Comparison of ENCODE assay signal across 20 cellular contexts in the genomic region with DNA sequence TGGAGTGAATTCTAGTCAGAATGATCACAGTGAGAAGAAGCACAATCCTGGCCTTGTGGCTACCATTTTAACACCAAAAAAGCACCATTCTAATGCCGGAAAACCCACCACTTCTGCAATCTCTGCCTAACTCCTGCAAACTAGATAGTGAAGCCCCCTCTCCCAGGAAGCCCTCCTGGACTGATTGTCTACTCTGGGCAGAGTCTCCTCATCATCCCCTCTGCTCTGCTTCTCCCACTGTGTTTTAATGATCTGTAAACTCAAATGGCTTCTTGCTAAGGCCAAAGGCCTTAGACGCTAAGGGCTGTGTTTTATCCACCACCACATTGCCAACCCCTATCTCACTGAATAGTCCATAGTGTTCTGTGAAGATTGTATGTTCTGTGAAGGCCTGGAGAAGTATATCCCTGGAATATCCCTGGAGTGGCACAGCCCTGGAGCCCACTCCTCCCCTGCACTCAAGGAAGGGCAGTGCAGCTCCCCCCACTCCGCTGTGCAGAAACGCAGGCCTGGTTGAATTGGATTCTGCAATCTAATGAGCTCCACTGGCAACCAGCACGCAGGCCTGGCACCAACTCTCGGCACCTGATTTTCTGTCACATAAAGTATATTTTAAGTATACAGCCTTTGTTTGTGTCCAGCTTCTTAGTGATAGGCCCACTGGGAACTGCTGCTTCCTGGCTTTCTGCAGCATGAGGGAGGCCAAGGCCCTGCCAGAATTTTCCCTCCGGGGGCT.
"Had no signal": no experiment of that assay in that cellular context is flagged by ENCODE, and none has a peak within 500 bp of the region (broad histone marks: within the 10 kb centered on the region; RNA-seq: fewer than 3 reads in every experiment).

No MANE protein-coding gene starts in this region.

- H3K36me3 Mint-ChIP-seq: activated CD4-positive, alpha-beta memory T cell treated with anti-CD3 and anti-CD28 coated beads for 36 hours; activated naive CD8-positive, alpha-beta T cell treated with anti-CD3 and anti-CD28 coated beads for 36 hours; naive thymus-derived CD8-positive, alpha-beta T cell had no signal

- H3K27me3 ChIP-seq: brain microvascular endothelial cell, gastroesophageal sphincter, right lobe of liver, spleen had no signal

- H3K4me1 ChIP-seq: gastroesophageal sphincter, right lobe of liver, spleen had no signal

- H3K27ac ChIP-seq: brain microvascular endothelial cell, gastroesophageal sphincter, right lobe of liver, spleen, thoracic aorta, WERI-Rb-1 had no signal

- H3K9me3 Mint-ChIP-seq: activated CD4-positive, alpha-beta memory T cell treated with anti-CD3 and anti-CD28 coated beads for 36 hours; activated naive CD8-positive, alpha-beta T cell treated with anti-CD3 and anti-CD28 coated beads for 36 hours; activated T-cell treated with anti-CD3 and anti-CD28 coated beads, Interleukin-2, amount 50 U/mL, for 72 hours; stimulated activated naive CD8-positive, alpha-beta T cell treated with anti-CD3 and anti-CD28 coated beads, Interleukin-15, Interleukin-2, amounts not matched to agents 100 ng/mL and 50 ng/mL, for 24 hours; T-helper 1 cell treated with Interleukin-12 subunit alpha and Interleukin-12 subunit beta and Interleukin-4 antibody, amounts not matched to agents 30 μg/mL and 1 μg/mL, for 36 hours had no signal

- H3K4me3 ChIP-seq: gastroesophageal sphincter, mucosa of descending colon, right lobe of liver, spleen, thoracic aorta had no signal

- ATAC-seq: activated CD4-positive, alpha-beta T cell treated with anti-CD3 and anti-CD28 coated beads for 36 hours; activated T-cell treated with anti-CD3 and anti-CD28 coated beads, Interleukin-2, amount 50 U/mL, for 72 hours; gastroesophageal sphincter; left colon; mucosa of descending colon; naive thymus-derived CD8-positive, alpha-beta T cell; right lobe of liver had no signal

- H3K36me3 ChIP-seq: brain microvascular endothelial cell, gastroesophageal sphincter, right lobe of liver, spleen, thoracic aorta, WERI-Rb-1 had no signal

- DNase-seq: activated CD4-positive, alpha-beta memory T cell treated with anti-CD3 and anti-CD28 coated beads for 36 hours; activated CD4-positive, alpha-beta T cell treated with anti-CD3 and anti-CD28 coated beads for 36 hours; activated CD8-positive, alpha-beta memory T cell treated with anti-CD3 and anti-CD28 coated beads, Interleukin-2, amount 50 U/mL, for 48 hours; activated gamma-delta T cell; activated naive CD8-positive, alpha-beta T cell treated with anti-CD3 and anti-CD28 coated beads for 36 hours; activated T-cell treated with anti-CD3 and anti-CD28 coated beads, Interleukin-2, amount 50 U/mL, for 72 hours; brain microvascular endothelial cell; dermis blood vessel endothelial cell; erythroblast; left colon; mucosa of descending colon; naive thymus-derived CD8-positive, alpha-beta T cell; right lobe of liver; SHP77 treated with DMSO at 0.1 percent for 48 hours; spleen; WERI-Rb-1 had no signal

- H3K27ac Mint-ChIP-seq: activated CD4-positive, alpha-beta memory T cell treated with anti-CD3 and anti-CD28 coated beads for 36 hours; activated CD4-positive, alpha-beta T cell treated with anti-CD3 and anti-CD28 coated beads for 36 hours; activated naive CD8-positive, alpha-beta T cell treated with anti-CD3 and anti-CD28 coated beads for 36 hours; activated T-cell treated with anti-CD3 and anti-CD28 coated beads, Interleukin-2, amount 50 U/mL, for 72 hours; naive thymus-derived CD8-positive, alpha-beta T cell; stimulated activated naive CD8-positive, alpha-beta T cell treated with anti-CD3 and anti-CD28 coated beads, Interleukin-15, Interleukin-2, amounts not matched to agents 100 ng/mL and 50 ng/mL, for 24 hours; T-helper 1 cell treated with Interleukin-12 subunit alpha and Interleukin-12 subunit beta and Interleukin-4 antibody, amounts not matched to agents 30 μg/mL and 1 μg/mL, for 36 hours had no signal

- H3K27me3 Mint-ChIP-seq: activated CD4-positive, alpha-beta memory T cell treated with anti-CD3 and anti-CD28 coated beads for 36 hours; activated CD4-positive, alpha-beta T cell treated with anti-CD3 and anti-CD28 coated beads for 36 hours; activated naive CD8-positive, alpha-beta T cell treated with anti-CD3 and anti-CD28 coated beads for 36 hours; stimulated activated naive CD8-positive, alpha-beta T cell treated with anti-CD3 and anti-CD28 coated beads, Interleukin-15, Interleukin-2, amounts not matched to agents 100 ng/mL and 50 ng/mL, for 24 hours had no signal

- H3K9me3 ChIP-seq: mucosa of descending colon, right lobe of liver, thoracic aorta had no signal

- H3K4me3 Mint-ChIP-seq: activated CD4-positive, alpha-beta memory T cell treated with anti-CD3 and anti-CD28 coated beads for 36 hours; activated CD4-positive, alpha-beta T cell treated with anti-CD3 and anti-CD28 coated beads for 36 hours; activated naive CD8-positive, alpha-beta T cell treated with anti-CD3 and anti-CD28 coated beads for 36 hours; activated T-cell treated with anti-CD3 and anti-CD28 coated beads, Interleukin-2, amount 50 U/mL, for 72 hours; naive thymus-derived CD8-positive, alpha-beta T cell; stimulated activated naive CD8-positive, alpha-beta T cell treated with anti-CD3 and anti-CD28 coated beads, Interleukin-15, Interleukin-2, amounts not matched to agents 100 ng/mL and 50 ng/mL, for 24 hours; T-helper 1 cell treated with Interleukin-12 subunit alpha and Interleukin-12 subunit beta and Interleukin-4 antibody, amounts not matched to agents 30 μg/mL and 1 μg/mL, for 36 hours had no signal

- H3K4me1 Mint-ChIP-seq: activated CD4-positive, alpha-beta T cell treated with anti-CD3 and anti-CD28 coated beads for 36 hours; activated naive CD8-positive, alpha-beta T cell treated with anti-CD3 and anti-CD28 coated beads for 36 hours; naive thymus-derived CD8-positive, alpha-beta T cell had no signal
